26 cellular contexts compared by ENCODE assay signal in the genomic region with DNA sequence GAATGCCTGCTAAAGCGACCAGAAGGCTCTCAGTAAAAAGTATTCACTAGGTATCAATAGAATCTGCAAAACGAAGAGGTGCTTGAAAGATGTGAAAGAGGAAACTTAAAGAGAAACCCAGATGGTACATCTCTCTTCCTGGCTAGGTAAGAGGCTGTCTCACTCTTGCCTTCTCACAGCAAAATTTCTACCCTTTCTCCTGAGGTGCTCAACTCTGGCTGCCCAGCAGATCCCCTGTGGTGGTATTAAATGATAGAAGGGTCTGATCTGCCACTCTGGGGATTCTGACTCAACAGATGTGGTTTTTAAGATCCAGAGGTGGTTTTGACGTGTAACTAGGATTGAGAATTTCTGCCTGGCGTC. TPM values are rescaled to one million over a fixed set of nuclear protein-coding genes. Genes with fewer than 3 reads are reported as not detected.
DNase-seq lines count a peak whose midpoint lies in the region; ATAC-seq lines count a peak whose summit lies in the region.
"Had no signal": no experiment of that assay in that cellular context is flagged by ENCODE, and none has a peak within 500 bp of the region (broad histone marks: within the 10 kb centered on the region; RNA-seq: fewer than 3 reads in every experiment).

No MANE protein-coding gene starts in this region.

- H3K27me3 ChIP-seq in H7 (ENCODE audit: control insufficient read depth, insufficient read depth, low read length) = no peaks in the 10 kb centered on the region
- H3K27me3 ChIP-seq: BLaER1, testis had no signal

- H3K36me3 ChIP-seq in H7 (replicated peaks; ENCODE audit: control insufficient read depth, insufficient read depth, low read length) = no peaks in the 10 kb centered on the region
- H3K36me3 ChIP-seq: BLaER1, heart right ventricle had no signal

- CTCF ChIA-PET in activated CD8-positive, alpha-beta memory T cell treated with anti-CD3 and anti-CD28 coated beads, Interleukin-2, amount 10 ng/mL, durations not matched to agents 7 days and 5 days (lab: Charles Lee) = interaction anchor here (1.8 kb wide), 1 partner anchor 11 kb away, joined by 5 read pairs; no protein-coding TSS in a partner anchor

- no peak for DNase-seq in activated CD8-positive, alpha-beta memory T cell treated with anti-CD3 and anti-CD28 coated beads, Interleukin-2, amount 10 ng/mL, durations not matched to agents 7 days and 5 days
- no peak for DNase-seq in activated CD8-positive, alpha-beta memory T cell treated with anti-CD3 and anti-CD28 coated beads, Interleukin-2, amount 50 U/mL, for 4 hours
- DNase-seq in H7 (peak; percentile 21), DMS79 treated with DMSO at 0.1 percent for 48 hours (lab: John Stamatoyannopoulos, UW) (no peak), COLO668 (lab: John Stamatoyannopoulos, UW; ENCODE audit: unreplicated experiment) (no peak)
- no peak for DNase-seq in activated naive CD8-positive, alpha-beta T cell treated with anti-CD3 and anti-CD28 coated beads for 36 hours
- no peak for DNase-seq in stimulated activated effector memory CD8-positive, alpha-beta T cell treated with anti-CD3 and anti-CD28 coated beads, Interleukin-12 subunit alpha, Interleukin-12 subunit beta, amount 100 ng/mL, for 72 hours (ENCODE audit: low spot score in 2 of 2)
- DNase-seq: amniotic stem cell; effector CD4-positive, alpha-beta T cell; foreskin fibroblast; heart right ventricle; left cardiac atrium; mammary epithelial cell; NCI-H1105 treated with DMSO at 0.1 percent for 48 hours; NCI-H2081; NCI-H446 treated with DMSO at 0.1 percent for 48 hours; occipital lobe; PC-9; SIG-M5; stimulated activated CD4-positive, alpha-beta T cell treated with anti-CD3 and anti-CD28 coated beads, Interleukin-2, amount 100 ng/mL, for 24 hours; T-cell; testis had no signal

- H3K4me3 Mint-ChIP-seq in activated CD8-positive, alpha-beta memory T cell treated with anti-CD3 and anti-CD28 coated beads, Interleukin-2, amount 10 ng/mL, durations not matched to agents 7 days and 5 days = no peak overlapping the region
- peak overlapping the region; percentile 26 for H3K4me3 Mint-ChIP-seq in activated naive CD8-positive, alpha-beta T cell treated with anti-CD3 and anti-CD28 coated beads for 36 hours
- H3K4me3 Mint-ChIP-seq in stimulated activated effector memory CD8-positive, alpha-beta T cell treated with anti-CD3 and anti-CD28 coated beads, Interleukin-12 subunit alpha, Interleukin-12 subunit beta, amount 100 ng/mL, for 72 hours = no peak overlapping the region
- H3K4me3 Mint-ChIP-seq: T-cell had no signal

- H3K4me3 ChIP-seq in H7 (ENCODE audit: insufficient read depth, low read depth, low read length) = no peak overlapping the region
- H3K4me3 ChIP-seq: A549, BLaER1, heart right ventricle, PC-9, skin epidermis, testis had no signal

- peaks cover 14% of the 10 kb centered on the region for H3K4me1 Mint-ChIP-seq in activated CD8-positive, alpha-beta memory T cell treated with anti-CD3 and anti-CD28 coated beads, Interleukin-2, amount 10 ng/mL, durations not matched to agents 7 days and 5 days
- peaks cover 18% of the 10 kb centered on the region for H3K4me1 Mint-ChIP-seq in activated naive CD8-positive, alpha-beta T cell treated with anti-CD3 and anti-CD28 coated beads for 36 hours
- H3K4me1 Mint-ChIP-seq in stimulated activated effector memory CD8-positive, alpha-beta T cell treated with anti-CD3 and anti-CD28 coated beads, Interleukin-12 subunit alpha, Interleukin-12 subunit beta, amount 100 ng/mL, for 72 hours = no peaks in the 10 kb centered on the region

- no peaks in the 10 kb centered on the region for H3K9me3 Mint-ChIP-seq in activated CD8-positive, alpha-beta memory T cell treated with anti-CD3 and anti-CD28 coated beads, Interleukin-2, amount 10 ng/mL, durations not matched to agents 7 days and 5 days (ENCODE audit: low read depth)
- no peaks in the 10 kb centered on the region for H3K9me3 Mint-ChIP-seq in activated naive CD8-positive, alpha-beta T cell treated with anti-CD3 and anti-CD28 coated beads for 36 hours
- H3K9me3 Mint-ChIP-seq in stimulated activated effector memory CD8-positive, alpha-beta T cell treated with anti-CD3 and anti-CD28 coated beads, Interleukin-12 subunit alpha, Interleukin-12 subunit beta, amount 100 ng/mL, for 72 hours = no peaks in the 10 kb centered on the region
- H3K9me3 Mint-ChIP-seq: T-cell had no signal

- H3K36me3 Mint-ChIP-seq in activated CD8-positive, alpha-beta memory T cell treated with anti-CD3 and anti-CD28 coated beads, Interleukin-2, amount 10 ng/mL, durations not matched to agents 7 days and 5 days = peaks cover 4% of the 10 kb centered on the region
- H3K36me3 Mint-ChIP-seq in activated naive CD8-positive, alpha-beta T cell treated with anti-CD3 and anti-CD28 coated beads for 36 hours = no peaks in the 10 kb centered on the region
- no peaks in the 10 kb centered on the region for H3K36me3 Mint-ChIP-seq in stimulated activated effector memory CD8-positive, alpha-beta T cell treated with anti-CD3 and anti-CD28 coated beads, Interleukin-12 subunit alpha, Interleukin-12 subunit beta, amount 100 ng/mL, for 72 hours
- H3K36me3 Mint-ChIP-seq: T-cell had no signal

- peak; percentile 33 for ATAC-seq in activated CD8-positive, alpha-beta memory T cell treated with anti-CD3 and anti-CD28 coated beads, Interleukin-2, amount 10 ng/mL, durations not matched to agents 7 days and 5 days
- ATAC-seq in stimulated activated effector memory CD8-positive, alpha-beta T cell treated with anti-CD3 and anti-CD28 coated beads, Interleukin-12 subunit alpha, Interleukin-12 subunit beta, amount 100 ng/mL, for 72 hours = peak; percentile 37
- ATAC-seq in esophagus mucosa = no peak
- ATAC-seq: A549, heart right ventricle, left cardiac atrium had no signal

- H3K27ac Mint-ChIP-seq in activated CD8-positive, alpha-beta memory T cell treated with anti-CD3 and anti-CD28 coated beads, Interleukin-2, amount 10 ng/mL, durations not matched to agents 7 days and 5 days = no peak overlapping the region
- no peak overlapping the region for H3K27ac Mint-ChIP-seq in activated naive CD8-positive, alpha-beta T cell treated with anti-CD3 and anti-CD28 coated beads for 36 hours
- H3K27ac Mint-ChIP-seq in stimulated activated effector memory CD8-positive, alpha-beta T cell treated with anti-CD3 and anti-CD28 coated beads, Interleukin-12 subunit alpha, Interleukin-12 subunit beta, amount 100 ng/mL, for 72 hours = no peak overlapping the region

- H3K27me3 Mint-ChIP-seq in activated CD8-positive, alpha-beta memory T cell treated with anti-CD3 and anti-CD28 coated beads, Interleukin-2, amount 10 ng/mL, durations not matched to agents 7 days and 5 days = peaks cover 4% of the 10 kb centered on the region
- no peaks in the 10 kb centered on the region for H3K27me3 Mint-ChIP-seq in activated naive CD8-positive, alpha-beta T cell treated with anti-CD3 and anti-CD28 coated beads for 36 hours
- H3K27me3 Mint-ChIP-seq: T-cell had no signal

RNA-seq across cellular contexts. Expression of a gene that starts 14.9 kb away (rescaled TPM):
- total RNA-seq in activated CD8-positive, alpha-beta memory T cell treated with anti-CD3 and anti-CD28 coated beads, Interleukin-2, amount 10 ng/mL, durations not matched to agents 7 days and 5 days = 10 to 100 TPM; 25.0 to 27.8 TPM
- 4.3 and 6.6 TPM in 2 replicates for total RNA-seq in H7 (2014; rRNA removed; shearing (Covaris generic))
- total RNA-seq in activated naive CD8-positive, alpha-beta T cell treated with anti-CD3 and anti-CD28 coated beads for 36 hours = 10 to 100 TPM; 12.3 to 13.7 TPM
- 12.9 TPM for total RNA-seq in esophagus mucosa
